In the genomic region with DNA sequence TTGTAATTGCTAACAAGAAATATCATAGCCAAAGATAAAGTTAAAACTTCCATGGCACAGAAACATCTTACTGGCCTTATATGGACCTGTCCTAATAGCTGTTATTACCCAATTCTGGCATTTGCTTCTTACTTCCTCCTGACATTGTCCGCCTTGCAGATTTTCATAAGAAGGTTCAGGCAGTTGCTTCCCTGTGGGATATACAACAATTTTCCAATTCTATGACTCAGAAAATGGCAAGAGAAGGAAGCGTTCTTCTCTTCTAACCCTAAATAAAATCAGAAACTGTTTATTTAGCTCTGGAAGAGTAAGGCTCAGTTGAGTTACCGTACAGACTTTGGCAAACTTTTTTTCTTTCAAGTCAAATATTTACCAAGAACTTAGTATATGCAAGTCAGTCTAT, we compare ENCODE assay signal across 8 cellular contexts. TPM values are rescaled to one million over a fixed set of nuclear protein-coding genes. Genes with fewer than 3 reads are reported as not detected.
DNase-seq lines count a peak whose midpoint lies in the region; ATAC-seq and TF ChIP-seq lines count a peak whose summit lies in the region.

No MANE protein-coding gene starts in this region.

- H3K27me3 Mint-ChIP-seq in activated CD4-positive, alpha-beta T cell treated with anti-CD3 and anti-CD28 coated beads for 36 hours: peaks cover 2% of the 10 kb centered on the region
- H3K27me3 Mint-ChIP-seq in activated CD4-positive, alpha-beta memory T cell treated with anti-CD3 and anti-CD28 coated beads, Interleukin-2, amount 10 ng/mL, durations not matched to agents 7 days and 5 days: peaks cover 7% of the 10 kb centered on the region

- ATAC-seq in activated CD4-positive, alpha-beta T cell treated with anti-CD3 and anti-CD28 coated beads for 36 hours: no peak
- no peak for ATAC-seq in thoracic aorta (ENCODE audit: insufficient number of reproducible peaks, low FRiP score, low read depth)

- intact Hi-C loops in activated CD4-positive, alpha-beta T cell treated with anti-CD3 and anti-CD28 coated beads for 36 hours (cut with DNase I, micrococcal nuclease): no loop called here

- H3K9me3 ChIP-seq in iPS-20b (ENCODE audit: insufficient read depth, low read depth, low read length) (no peaks in the 10 kb centered on the region), thoracic aorta (no peaks in the 10 kb centered on the region)

- peak overlapping the region; percentile 82 for H3K4me3 Mint-ChIP-seq in activated CD4-positive, alpha-beta T cell treated with anti-CD3 and anti-CD28 coated beads for 36 hours
- peak overlapping the region; percentile 81 for H3K4me3 Mint-ChIP-seq in activated CD4-positive, alpha-beta memory T cell treated with anti-CD3 and anti-CD28 coated beads, Interleukin-2, amount 10 ng/mL, durations not matched to agents 7 days and 5 days

- H3K27ac Mint-ChIP-seq in activated CD4-positive, alpha-beta T cell treated with anti-CD3 and anti-CD28 coated beads for 36 hours: peak overlapping the region; percentile 69
- no peak overlapping the region for H3K27ac Mint-ChIP-seq in activated CD4-positive, alpha-beta memory T cell treated with anti-CD3 and anti-CD28 coated beads, Interleukin-2, amount 10 ng/mL, durations not matched to agents 7 days and 5 days

- no peak overlapping the region for H3K27ac ChIP-seq in iPS-20b (ENCODE audit: low read length)
- H3K27ac ChIP-seq in thoracic aorta: peak overlapping the region in 1 of 2 donors; percentile 91

- H3K27me3 ChIP-seq in iPS-20b (ENCODE audit: insufficient read depth, low read length): no peaks in the 10 kb centered on the region
- H3K27me3 ChIP-seq in thoracic aorta (replicated peaks; ENCODE audit: insufficient read depth): no peaks in the 10 kb centered on the region

- TF ChIP-seq CTCF in thoracic aorta (IDR thresholded peaks at IDR 0.05): no peak

- H3K36me3 ChIP-seq in iPS-20b (ENCODE audit: insufficient read depth, low read depth, low read length) (peaks cover 6% of the 10 kb centered on the region; the same call in 1 of the 2 replicates), thoracic aorta (no peaks in the 10 kb centered on the region)

- H3K9ac ChIP-seq in iPS-20b (ENCODE audit: low read depth, low read length): peak overlapping the region; percentile 85; the same call in 1 of the 2 replicates

- H3K4me3 ChIP-seq in iPS-20b (ENCODE audit: low read length) (peak overlapping the region; percentile 97), thoracic aorta (peak overlapping the region; percentile 83)

- POLR2A ChIA-PET in activated CD4-positive, alpha-beta T cell treated with anti-CD3 and anti-CD28 coated beads for 36 hours (lab: Charles Lee): no interaction called here
- POLR2A ChIA-PET in activated CD4-positive, alpha-beta memory T cell treated with anti-CD3 and anti-CD28 coated beads, Interleukin-2, amount 10 ng/mL, durations not matched to agents 7 days and 5 days (lab: Charles Lee): interaction anchor here (1.3 to 2.7 kb wide), 4 partner anchors 8 to 45 kb away, joined by 4 to 7 read pairs (median 5); a partner anchor contains a TSS

- peaks cover 24% of the 10 kb centered on the region for H3K36me3 Mint-ChIP-seq in activated CD4-positive, alpha-beta T cell treated with anti-CD3 and anti-CD28 coated beads for 36 hours (ENCODE audit: low read depth)
- peaks cover 34% of the 10 kb centered on the region for H3K36me3 Mint-ChIP-seq in activated CD4-positive, alpha-beta memory T cell treated with anti-CD3 and anti-CD28 coated beads, Interleukin-2, amount 10 ng/mL, durations not matched to agents 7 days and 5 days (ENCODE audit: low read depth)

- DNase-seq in activated CD4-positive, alpha-beta T cell treated with anti-CD3 and anti-CD28 coated beads for 36 hours: no peak
- no peak for DNase-seq in activated CD4-positive, alpha-beta T cell treated with anti-CD3 and anti-CD28 coated beads, Interleukin-2, amount 50 U/mL, for 4 hours
- DNase-seq in activated CD4-positive, alpha-beta memory T cell treated with anti-CD3 and anti-CD28 coated beads, Interleukin-2, amount 10 ng/mL, durations not matched to agents 7 days and 5 days: no peak
- no peak for DNase-seq in thoracic aorta (ENCODE audit: low spot score)
- DNase-seq in NCI-H1092 (lab: John Stamatoyannopoulos, UW): no peak
- no peak for DNase-seq in mesenteric fat pad (ENCODE audit: low spot score)
- no peak for DNase-seq in hypothalamus (lab: John Stamatoyannopoulos, UW)

- CTCF ChIA-PET in activated CD4-positive, alpha-beta T cell treated with anti-CD3 and anti-CD28 coated beads for 36 hours (lab: Charles Lee): interaction anchor here (0.5 to 1.1 kb wide), 4 partner anchors 10 to 65 kb away, joined by 3 to 5 read pairs (median 3); no protein-coding TSS in a partner anchor
- CTCF ChIA-PET in activated CD4-positive, alpha-beta memory T cell treated with anti-CD3 and anti-CD28 coated beads, Interleukin-2, amount 10 ng/mL, durations not matched to agents 7 days and 5 days (lab: Charles Lee): no interaction called here

- peaks cover 45% of the 10 kb centered on the region for H3K4me1 Mint-ChIP-seq in activated CD4-positive, alpha-beta T cell treated with anti-CD3 and anti-CD28 coated beads for 36 hours
- peaks cover 43% of the 10 kb centered on the region for H3K4me1 Mint-ChIP-seq in activated CD4-positive, alpha-beta memory T cell treated with anti-CD3 and anti-CD28 coated beads, Interleukin-2, amount 10 ng/mL, durations not matched to agents 7 days and 5 days

- H3K4me1 ChIP-seq in iPS-20b (ENCODE audit: insufficient read depth, low read length) (peaks cover 9% of the 10 kb centered on the region), thoracic aorta (ENCODE audit: control insufficient read depth in 1 of 2, low read depth in 2 of 2) (peaks cover 38 to 39% of the 10 kb centered on the region in 2 donors)

- H3K9me3 Mint-ChIP-seq in activated CD4-positive, alpha-beta T cell treated with anti-CD3 and anti-CD28 coated beads for 36 hours (ENCODE audit: low read depth): no peaks in the 10 kb centered on the region
- H3K9me3 Mint-ChIP-seq in activated CD4-positive, alpha-beta memory T cell treated with anti-CD3 and anti-CD28 coated beads, Interleukin-2, amount 10 ng/mL, durations not matched to agents 7 days and 5 days: no peaks in the 10 kb centered on the region

RNA-seq across cellular contexts. Expression of a gene that starts 1.7 kb away (rescaled TPM):
- 10 to 100 TPM; 46.9 to 63.9 TPM for total RNA-seq in activated CD4-positive, alpha-beta T cell treated with anti-CD3 and anti-CD28 coated beads for 36 hours
- 10 to 100 TPM; 76.6 to 77.7 TPM for total RNA-seq in activated CD4-positive, alpha-beta memory T cell treated with anti-CD3 and anti-CD28 coated beads, Interleukin-2, amount 10 ng/mL, durations not matched to agents 7 days and 5 days
- total RNA-seq in thoracic aorta (100 to 1,000 TPM in 1 of 2 donors, 10 to 100 TPM in 1; 56.6 to 158 TPM), mesenteric fat pad (83.9 TPM)

RNA-seq across cellular contexts. Expression of a gene that starts 38.5 kb away (rescaled TPM):
- total RNA-seq in activated CD4-positive, alpha-beta T cell treated with anti-CD3 and anti-CD28 coated beads for 36 hours: 1,000 to 10,000 TPM; 1,915 to 1,951 TPM
- total RNA-seq in activated CD4-positive, alpha-beta memory T cell treated with anti-CD3 and anti-CD28 coated beads, Interleukin-2, amount 10 ng/mL, durations not matched to agents 7 days and 5 days: 1,000 to 10,000 TPM; 1,494 to 1,565 TPM
- total RNA-seq in thoracic aorta: 10 to 100 TPM; 26.1 to 45.4 TPM
- total RNA-seq in mesenteric fat pad: 961 TPM

RNA-seq across cellular contexts. Expression of a gene that starts 40.7 kb away (rescaled TPM):
- total RNA-seq in activated CD4-positive, alpha-beta T cell treated with anti-CD3 and anti-CD28 coated beads for 36 hours: 10 to 100 TPM; 31.4 to 31.7 TPM
- total RNA-seq in activated CD4-positive, alpha-beta memory T cell treated with anti-CD3 and anti-CD28 coated beads, Interleukin-2, amount 10 ng/mL, durations not matched to agents 7 days and 5 days: 10 to 100 TPM; 19.6 to 19.9 TPM
- total RNA-seq in thoracic aorta (10 to 100 TPM; 10.3 to 22.5 TPM), mesenteric fat pad (7.9 TPM)

RNA-seq across cellular contexts. Expression of a gene that starts 44.7 kb away (rescaled TPM):
- total RNA-seq in activated CD4-positive, alpha-beta T cell treated with anti-CD3 and anti-CD28 coated beads for 36 hours: 1 to 10 TPM; 1.5 to 1.7 TPM
- total RNA-seq in activated CD4-positive, alpha-beta memory T cell treated with anti-CD3 and anti-CD28 coated beads, Interleukin-2, amount 10 ng/mL, durations not matched to agents 7 days and 5 days: 1 to 10 TPM; 4.4 to 4.6 TPM
- total RNA-seq in thoracic aorta: 10 to 100 TPM; 13.5 to 21.6 TPM
- total RNA-seq in mesenteric fat pad: 19.5 TPM

Comparison
In these comparisons a context has a peak if more than half of its experiments do, and no peak if none do; other contexts are left out.
1. RNA of a gene that starts 38.5 kb away (total RNA-seq): 1,915 to 1,951 TPM in activated CD4-positive, alpha-beta T cell treated with anti-CD3 and anti-CD28 coated beads for 36 hours, 1,494 to 1,565 TPM in activated CD4-positive, alpha-beta memory T cell treated with anti-CD3 and anti-CD28 coated beads, Interleukin-2, amount 10 ng/mL, durations not matched to agents 7 days and 5 days and 961 TPM in mesenteric fat pad (single experiment); 26.1 to 45.4 TPM in thoracic aorta; every median in the first group is over 10 times any median in the second.